ENCODE assay signal across 8 cellular contexts in genomic region chr17:75046583-75047289, GRCh38. TPM values are rescaled to one million over a fixed set of nuclear protein-coding genes. Genes with fewer than 3 reads are reported as not detected.
DNase-seq lines count a peak whose midpoint lies in the region; ATAC-seq and FAIRE-seq lines count a peak whose summit lies in the region.

ATP5PD (minus strand) TSS chr17:75046969; CDS start chr17:75042650, 4,319 bp downstream.
KCTD2 (plus strand) TSS chr17:75047225; CDS start chr17:75047251, 26 bp downstream.

- H3K79me2 ChIP-seq in mesendoderm (ENCODE audit: control insufficient read depth, insufficient read depth, low read length): peaks cover 33% of the 10 kb centered on the region

- H3K27ac ChIP-seq in mesendoderm (ENCODE audit: low read depth, low read length): peak within 1 kb of the TSS; percentile 93

- H3K36me3 ChIP-seq in endocrine pancreas (ENCODE audit: control insufficient read depth, insufficient read depth, low read length) (no peaks in the 10 kb centered on the region), mesendoderm (ENCODE audit: control insufficient read depth, insufficient read depth, low read length) (peaks cover 2% of the 10 kb centered on the region)

- H3K18ac ChIP-seq in mesendoderm (ENCODE audit: low read length): peak within 1 kb of the TSS; percentile 91

- H3K4me1 Mint-ChIP-seq in activated CD8-positive, alpha-beta memory T cell treated with anti-CD3 and anti-CD28 coated beads, Interleukin-2, amount 10 ng/mL, durations not matched to agents 7 days and 5 days: peaks cover 36% of the 10 kb centered on the region

- H3K4me2 ChIP-seq in mesendoderm (ENCODE audit: low read length): peak within 1 kb of the TSS; percentile 63

- no peaks in the 10 kb centered on the region for H3K9me3 Mint-ChIP-seq in activated CD8-positive, alpha-beta memory T cell treated with anti-CD3 and anti-CD28 coated beads, Interleukin-2, amount 10 ng/mL, durations not matched to agents 7 days and 5 days (ENCODE audit: low read depth)

- peak; percentile 93 for DNase-seq in COLO829 (ENCODE audit: low spot score)
- DNase-seq in HTR-8/SVneo (ENCODE audit: insufficient read length, low spot score): peak; percentile 99
- peak; percentile 95 for DNase-seq in NOMO-1 treated with dmso at 0.1 percent for 144 hours (lab: John Stamatoyannopoulos, UW; ENCODE audit: unreplicated experiment)
- DNase-seq in activated CD8-positive, alpha-beta memory T cell treated with anti-CD3 and anti-CD28 coated beads, Interleukin-2, amount 10 ng/mL, durations not matched to agents 7 days and 5 days: peak; percentile 97
- DNase-seq in mesendoderm: peak; percentile 99
- peak; percentile 86 for DNase-seq in stimulated activated CD8-positive, alpha-beta memory T cell treated with anti-CD3 and anti-CD28 coated beads, Interleukin-15, amount 100 ng/mL, for 1 hour (ENCODE audit: low read depth)

- H3K36me3 Mint-ChIP-seq in activated CD8-positive, alpha-beta memory T cell treated with anti-CD3 and anti-CD28 coated beads, Interleukin-2, amount 10 ng/mL, durations not matched to agents 7 days and 5 days: peaks cover 8% of the 10 kb centered on the region

- ATAC-seq in GM21367 (IDR thresholded peaks at IDR 0.05; ENCODE audit: unreplicated experiment): peak; percentile 90
- ATAC-seq in activated CD8-positive, alpha-beta memory T cell treated with anti-CD3 and anti-CD28 coated beads, Interleukin-2, amount 10 ng/mL, durations not matched to agents 7 days and 5 days: peak; percentile 95

- peak; percentile 99 for FAIRE-seq in HTR-8/SVneo (lab: Jason Lieb, UNC)

- no CpG with 5 or more reads among the region's 60 CpGs for WGBS in mesendoderm (ENCODE audit: extremely low coverage, insufficient coverage, low lambda C conversion rate)

- H4K5ac ChIP-seq in mesendoderm (ENCODE audit: low read length): no peak within 1 kb of the TSS

- no peak within 1 kb of the TSS for H2BK15ac ChIP-seq in mesendoderm (replicated peaks; ENCODE audit: low read depth)

- H3K4me3 ChIP-seq in endocrine pancreas (ENCODE audit: control insufficient read depth, insufficient read depth, low read length): peak within 1 kb of the TSS; percentile 38
- peak within 1 kb of the TSS; percentile 77 for H3K4me3 ChIP-seq in mesendoderm (ENCODE audit: low read length)

- H3K9ac ChIP-seq in endocrine pancreas (ENCODE audit: control insufficient read depth, insufficient read depth, low read length) (peak within 1 kb of the TSS; percentile 70), mesendoderm (ENCODE audit: low read length) (peak within 1 kb of the TSS; percentile 99)

- peak within 1 kb of the TSS; percentile 98 for H2BK5ac ChIP-seq in mesendoderm (ENCODE audit: low read length)

- H3K27ac Mint-ChIP-seq in activated CD8-positive, alpha-beta memory T cell treated with anti-CD3 and anti-CD28 coated beads, Interleukin-2, amount 10 ng/mL, durations not matched to agents 7 days and 5 days: peak within 1 kb of the TSS; percentile 92

- H3K27me3 ChIP-seq in endocrine pancreas (ENCODE audit: control insufficient read depth, insufficient read depth, low read length) (no peaks in the 10 kb centered on the region), mesendoderm (ENCODE audit: insufficient read depth, low read length, poor library complexity) (no peaks in the 10 kb centered on the region)

- H3K27me3 Mint-ChIP-seq in activated CD8-positive, alpha-beta memory T cell treated with anti-CD3 and anti-CD28 coated beads, Interleukin-2, amount 10 ng/mL, durations not matched to agents 7 days and 5 days: no peaks in the 10 kb centered on the region

- CTCF ChIA-PET in activated CD8-positive, alpha-beta memory T cell treated with anti-CD3 and anti-CD28 coated beads, Interleukin-2, amount 10 ng/mL, durations not matched to agents 7 days and 5 days (lab: Charles Lee): interaction anchor here (0.7 to 3.6 kb wide), 6 partner anchors 10 to 123 kb away, joined by 3 to 18 read pairs (median 3); partner anchors contain the start of genes MRPL58 and OTOP2

- peak within 1 kb of the TSS; percentile 97 for H3K23ac ChIP-seq in mesendoderm (ENCODE audit: low read length)

- H3K56ac ChIP-seq in mesendoderm (ENCODE audit: low read length): peak within 1 kb of the TSS; percentile 100

- peak within 1 kb of the TSS; percentile 17 for H2AK5ac ChIP-seq in mesendoderm (ENCODE audit: low read length)

- H2BK120ac ChIP-seq in mesendoderm (ENCODE audit: low read depth, low read length): peak within 1 kb of the TSS; percentile 0

- H3K4me3 Mint-ChIP-seq in activated CD8-positive, alpha-beta memory T cell treated with anti-CD3 and anti-CD28 coated beads, Interleukin-2, amount 10 ng/mL, durations not matched to agents 7 days and 5 days: peak within 1 kb of the TSS; percentile 98

- H3K4me1 ChIP-seq in endocrine pancreas (ENCODE audit: control insufficient read depth, insufficient read depth, low read length): peaks cover 8% of the 10 kb centered on the region
- H3K4me1 ChIP-seq in mesendoderm (ENCODE audit: control insufficient read depth, low read depth, low read length): peaks cover 12% of the 10 kb centered on the region

- peak within 1 kb of the TSS; percentile 79 for H4K8ac ChIP-seq in mesendoderm (ENCODE audit: low read depth, low read length)

- H3K4ac ChIP-seq in mesendoderm (ENCODE audit: low read depth, low read length): peak within 1 kb of the TSS; percentile 90

- no peaks in the 10 kb centered on the region for H3K9me3 ChIP-seq in endocrine pancreas (ENCODE audit: control insufficient read depth, low read length)

- H3K79me1 ChIP-seq in mesendoderm (ENCODE audit: low read length): peaks cover 8% of the 10 kb centered on the region

RNA-seq across cellular contexts. Expression of gene ATP5PD, which starts in this region (rescaled TPM):
- total RNA-seq in activated CD8-positive, alpha-beta memory T cell treated with anti-CD3 and anti-CD28 coated beads, Interleukin-2, amount 10 ng/mL, durations not matched to agents 7 days and 5 days: 100 to 1,000 TPM; 188 to 210 TPM
- polyA plus RNA-seq in mesendoderm (2013, experiment 1 of 2): 592 TPM
- 600 TPM for polyA plus RNA-seq in mesendoderm (2013, experiment 2 of 2)

RNA-seq across cellular contexts. Expression of gene KCTD2, which starts in this region (rescaled TPM):
- total RNA-seq in activated CD8-positive, alpha-beta memory T cell treated with anti-CD3 and anti-CD28 coated beads, Interleukin-2, amount 10 ng/mL, durations not matched to agents 7 days and 5 days: 10 to 100 TPM; 16.8 to 19.1 TPM
- polyA plus RNA-seq in mesendoderm (2013, experiment 1 of 2): 39.4 TPM
- polyA plus RNA-seq in mesendoderm (2013, experiment 2 of 2): 37.9 TPM

Comparison
In these comparisons a context has a peak if more than half of its experiments do, and no peak if none do; other contexts are left out.
1. Peak in every context shown above with its lines: DNase-seq, ATAC-seq, H3K4me3 ChIP-seq and H3K27ac ChIP-seq.